Comparison of ENCODE assay signal across 9 cellular contexts in genomic region chr17:42660692-42661345, GRCh38. TPM values are rescaled to one million over a fixed set of nuclear protein-coding genes. Genes with fewer than 3 reads are reported as not detected.
A peak's percentile ranks its signal among the peaks of the same experiment; 100 is the strongest.
DNase-seq lines count a peak whose midpoint lies in the region; ATAC-seq and TF ChIP-seq lines count a peak whose summit lies in the region.
"Had no signal": no experiment of that assay in that cellular context is flagged by ENCODE, and none has a peak within 500 bp of the region (broad histone marks: within the 10 kb centered on the region; RNA-seq: fewer than 3 reads in every experiment).

No MANE protein-coding gene starts in this region.

- peaks cover 5% of the 10 kb centered on the region for H3K4me1 ChIP-seq in CD8-positive, alpha-beta memory T cell (ENCODE audit: insufficient read depth, low read length)
- peaks cover 4% of the 10 kb centered on the region for H3K4me1 ChIP-seq in neural progenitor cell

- CTCF ChIA-PET in CD8-positive, alpha-beta memory T cell (lab: Charles Lee): interaction anchor here (1.2 to 2.6 kb wide), 3 partner anchors 16 to 83 kb away, joined by 3 to 7 read pairs (median 4); partner anchors contain the start of genes PLEKHH3 and PSMC3IP

- H3K27ac Mint-ChIP-seq in CD8-positive, alpha-beta memory T cell: peak overlapping the region in 3 of 8 donors; percentile 0 to 45 (median 18)
- H3K27ac Mint-ChIP-seq in neural progenitor cell: no peak overlapping the region

- H3K4me2 ChIP-seq in neural progenitor cell: no peak overlapping the region

- no peak overlapping the region for H3K4me3 ChIP-seq in CD8-positive, alpha-beta memory T cell (ENCODE audit: low read length)
- H3K4me3 ChIP-seq in coronary artery (peak overlapping the region; percentile 27), neural progenitor cell (no peak overlapping the region)

- TF ChIP-seq CTCF in coronary artery (IDR thresholded peaks at IDR 0.05) (no peak), neural progenitor cell (IDR thresholded peaks at IDR 0.05) (no peak)

- no peak for DNase-seq in CD8-positive, alpha-beta memory T cell
- DNase-seq in M059J (ENCODE audit: low read depth) (peak; percentile 91), coronary artery (ENCODE audit: low spot score) (no peak), neural progenitor cell (ENCODE audit: low spot score) (no peak), CD1c-positive myeloid dendritic cell (ENCODE audit: extremely low spot score) (no peak), DMS 273 treated with DMSO at 0.1 percent for 48 hours (lab: John Stamatoyannopoulos, UW) (no peak), ureter (ENCODE audit: low spot score) (no peak)
- DNase-seq: cerebellar nuclear complex had no signal

- H3K9me3 Mint-ChIP-seq in CD8-positive, alpha-beta memory T cell: no peaks in the 10 kb centered on the region
- H3K9me3 Mint-ChIP-seq in neural progenitor cell: no peaks in the 10 kb centered on the region

- POLR2A ChIA-PET in CD8-positive, alpha-beta memory T cell (lab: Charles Lee): interaction anchor here (0.6 kb wide), 1 partner anchor 85 kb away, joined by 3 read pairs; no protein-coding TSS in a partner anchor

- H3K27ac ChIP-seq in CD8-positive, alpha-beta memory T cell (ENCODE audit: low read depth, low read length): no peak overlapping the region
- H3K27ac ChIP-seq in coronary artery: peak overlapping the region; percentile 16 to 67
- no peak overlapping the region for H3K27ac ChIP-seq in neural progenitor cell

- no peak overlapping the region for H3K9ac ChIP-seq in neural progenitor cell

- peaks cover 0 to 21% (median 8%) of the 10 kb centered on the region in 3 donors for H3K36me3 Mint-ChIP-seq in CD8-positive, alpha-beta memory T cell
- H3K36me3 Mint-ChIP-seq in neural progenitor cell: peaks cover 18% of the 10 kb centered on the region

- H4K20me1 ChIP-seq in neural progenitor cell (ENCODE audit: low read depth): peaks cover 4% of the 10 kb centered on the region

- no peak for ATAC-seq in GM19023 (IDR thresholded peaks at IDR 0.05; ENCODE audit: unreplicated experiment)

- peaks cover 2% of the 10 kb centered on the region in 2 donors for H3K27me3 Mint-ChIP-seq in CD8-positive, alpha-beta memory T cell
- peaks cover 3% of the 10 kb centered on the region for H3K27me3 Mint-ChIP-seq in neural progenitor cell (ENCODE audit: insufficient read depth, low read depth)

- peaks cover 4% of the 10 kb centered on the region for H3F3A ChIP-seq in neural progenitor cell (ENCODE audit: low read depth)

- H3K9me3 ChIP-seq in CD8-positive, alpha-beta memory T cell (ENCODE audit: low read length): no peaks in the 10 kb centered on the region
- H3K9me3 ChIP-seq in neural progenitor cell (ENCODE audit: low read depth): no peaks in the 10 kb centered on the region

- no peaks in the 10 kb centered on the region for H3K79me2 ChIP-seq in neural progenitor cell (ENCODE audit: low read depth)

- H3K4me1 Mint-ChIP-seq in CD8-positive, alpha-beta memory T cell: peaks cover 12 to 22% (median 14%) of the 10 kb centered on the region in 3 donors
- peaks cover 14% of the 10 kb centered on the region for H3K4me1 Mint-ChIP-seq in neural progenitor cell

- H3K4me3 Mint-ChIP-seq in CD8-positive, alpha-beta memory T cell: peak overlapping the region in 6 of 7 donors; percentile 9 to 62 (median 26)
- peak overlapping the region; percentile 81 for H3K4me3 Mint-ChIP-seq in neural progenitor cell

- no peaks in the 10 kb centered on the region for H3K27me3 ChIP-seq in CD8-positive, alpha-beta memory T cell (ENCODE audit: insufficient read depth, low read length, poor library complexity, severe bottlenecking)
- no peaks in the 10 kb centered on the region for H3K27me3 ChIP-seq in neural progenitor cell

- no peak overlapping the region for H2AFZ ChIP-seq in neural progenitor cell (replicated peaks)

- H3K36me3 ChIP-seq in CD8-positive, alpha-beta memory T cell (ENCODE audit: insufficient read depth, low read length): no peaks in the 10 kb centered on the region
- H3K36me3 ChIP-seq in neural progenitor cell: no peaks in the 10 kb centered on the region

RNA-seq across cellular contexts. Expression of gene TUBG2, which starts 1.7 kb away (rescaled TPM):
- 10 to 100 TPM; 10.6 to 11.6 TPM for total RNA-seq in CD8-positive, alpha-beta memory T cell
- polyA plus RNA-seq in CD8-positive, alpha-beta memory T cell: 3.4 TPM
- total RNA-seq in M059J (2014; rRNA removed; shearing (Covaris generic)): 15.9 and 21.0 TPM in 2 replicates
- total RNA-seq in neural progenitor cell (ENCODE audit: low replicate concordance) (12.8 and 19.6 TPM in 2 replicates), ureter (41.0 TPM)

RNA-seq across cellular contexts. Expression of gene PLEKHH3, which starts 16.0 kb away (rescaled TPM):
- total RNA-seq in CD8-positive, alpha-beta memory T cell: under 1 TPM; 0.38 to 0.70 TPM
- polyA plus RNA-seq in CD8-positive, alpha-beta memory T cell: not detected
- total RNA-seq in M059J (2014; rRNA removed; shearing (Covaris generic)): 14.9 and 17.8 TPM in 2 replicates
- total RNA-seq in neural progenitor cell (ENCODE audit: low replicate concordance): 3.4 and 22.8 TPM in 2 replicates
- total RNA-seq in ureter: 64.2 TPM

RNA-seq across cellular contexts. Expression of gene CCR10, which starts 20.8 kb away (rescaled TPM):
- total RNA-seq in CD8-positive, alpha-beta memory T cell: under 1 TPM; 0.18 to 0.20 TPM
- 1.9 TPM for polyA plus RNA-seq in CD8-positive, alpha-beta memory T cell
- 0.32 TPM in 1 of 2 replicates, not detected in the other for total RNA-seq in M059J (2014; rRNA removed; shearing (Covaris generic))
- total RNA-seq in neural progenitor cell (ENCODE audit: low replicate concordance): 1.6 TPM in 1 of 2 replicates, not detected in the other
- 1.1 TPM for total RNA-seq in ureter

RNA-seq across cellular contexts. Expression of gene CNTNAP1, which starts 21.5 kb away (rescaled TPM):
- total RNA-seq in CD8-positive, alpha-beta memory T cell: 1 to 10 TPM; 1.2 to 1.7 TPM
- 1.1 TPM for polyA plus RNA-seq in CD8-positive, alpha-beta memory T cell
- total RNA-seq in M059J (2014; rRNA removed; shearing (Covaris generic)): 5.4 and 11.8 TPM in 2 replicates
- total RNA-seq in neural progenitor cell (ENCODE audit: low replicate concordance) (15.1 and 29.7 TPM in 2 replicates), ureter (15.3 TPM)

RNA-seq across cellular contexts. Expression of gene TUBG1, which starts 51.3 kb away (rescaled TPM):
- 100 to 1,000 TPM; 112 to 119 TPM for total RNA-seq in CD8-positive, alpha-beta memory T cell
- 11.1 TPM for polyA plus RNA-seq in CD8-positive, alpha-beta memory T cell
- 148 and 168 TPM in 2 replicates for total RNA-seq in M059J (2014; rRNA removed; shearing (Covaris generic))
- 45.7 and 74.9 TPM in 2 replicates for total RNA-seq in neural progenitor cell (ENCODE audit: low replicate concordance)
- 49.7 TPM for total RNA-seq in ureter

Comparison
In these comparisons a context has a peak if more than half of its experiments do, and no peak if none do; other contexts are left out.
1. H3K27ac ChIP-seq: peak in coronary artery (2 of 2); none in CD8-positive, alpha-beta memory T cell (single experiment) and neural progenitor cell (single experiment).